20 cellular contexts compared by ENCODE assay signal in the genomic region with DNA sequence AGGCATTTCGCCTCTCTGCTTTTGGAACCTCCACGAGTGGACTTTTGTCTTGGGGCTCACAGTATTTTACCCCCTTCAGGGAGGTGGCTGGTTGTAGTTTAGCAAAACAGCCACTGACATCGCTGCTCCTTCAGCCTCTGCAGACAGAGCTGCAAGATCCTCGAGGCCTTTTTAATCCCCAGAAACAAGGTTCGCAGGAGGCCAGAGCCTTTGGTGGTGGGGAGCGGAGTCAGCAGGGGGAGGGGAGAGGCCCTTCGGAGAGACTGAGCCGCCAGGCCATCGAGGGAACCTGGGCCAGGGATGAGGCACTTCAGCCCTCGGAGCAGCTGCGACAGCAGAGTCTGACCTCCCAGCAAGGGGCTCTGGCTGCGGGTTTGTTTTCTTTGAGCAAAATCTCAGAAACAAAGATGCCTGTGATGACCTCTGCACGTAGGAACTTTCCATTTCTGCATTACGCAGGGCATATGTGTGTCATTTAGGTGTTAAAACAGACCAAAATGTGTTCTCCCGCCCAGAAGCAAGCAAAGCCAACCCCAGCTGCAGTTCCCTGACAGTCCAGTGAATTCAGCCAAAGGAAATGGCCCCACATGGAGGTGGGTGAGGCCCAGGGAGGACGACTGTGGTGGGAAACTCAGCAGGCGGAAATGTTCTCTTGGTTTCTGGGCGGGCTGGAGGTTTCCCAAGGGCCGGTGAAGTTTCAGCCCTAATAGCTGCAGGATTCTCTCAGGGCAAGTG.
A peak's percentile ranks its signal among the peaks of the same experiment; 100 is the strongest.
DNase-seq lines count a peak whose midpoint lies in the region; ATAC-seq and TF ChIP-seq lines count a peak whose summit lies in the region.
"Had no signal": no experiment of that assay in that cellular context is flagged by ENCODE, and none has a peak within 500 bp of the region (broad histone marks: within the 10 kb centered on the region; RNA-seq: fewer than 3 reads in every experiment).

No MANE protein-coding gene starts in this region.

- WGBS in heart right ventricle, 2 donors = 55 to 61% methylated on average over 19 of the region's 19 CpGs
- WGBS in aorta, 2 donors = 85 to 89% methylated on average over 19 of the region's 19 CpGs

- H3K4me1 ChIP-seq in heart right ventricle = peaks cover 0 to 26% (median 5%) of the 10 kb centered on the region in 9 donors
- H3K4me1 ChIP-seq in aorta (ENCODE audit: control insufficient read depth in 1 of 2, insufficient read depth in 2 of 2, low read length in 2 of 2) = no peaks in the 10 kb centered on the region
- H3K4me1 ChIP-seq: transverse colon had no signal

- H3K36me3 ChIP-seq in heart right ventricle (no peaks in the 10 kb centered on the region), aorta (ENCODE audit: control insufficient read depth in 1 of 2, insufficient read depth in 2 of 2, low read length in 1 of 2) (no peaks in the 10 kb centered on the region)
- H3K36me3 ChIP-seq: transverse colon had no signal

- H3K4me3 ChIP-seq in astrocyte of the cerebellum (ENCODE audit: low read depth, low read length) (no peak overlapping the region), heart right ventricle (no peak overlapping the region), aorta (ENCODE audit: low read length in 2 of 2) (no peak overlapping the region)
- H3K4me3 ChIP-seq: skin epidermis, transverse colon had no signal

- intact Hi-C loops in heart right ventricle (cut with DNase I) (no loop called here), aorta (cut with DNase I) (no loop called here)

- H3K27ac ChIP-seq in heart right ventricle (peak overlapping the region in 1 of 10 donors; percentile 39), aorta (ENCODE audit: low read depth in 1 of 2, low read length in 2 of 2) (no peak overlapping the region)
- H3K27ac ChIP-seq: RWPE1, skin epidermis, transverse colon had no signal

- in situ Hi-C loops in astrocyte of the cerebellum (cut with HindIII; ENCODE audit: low sequenced_read_pairs) = no loop called here

- TF ChIP-seq CTCF in astrocyte of the cerebellum (IDR thresholded peaks at IDR 0.05; ENCODE audit: low read depth, low read length, missing control alignments) = no peak
- TF ChIP-seq CTCF in heart right ventricle (IDR thresholded peaks at IDR 0.05) = no peak

- peak; percentile 84 for DNase-seq in Daoy (ENCODE audit: low read depth)
- peak; percentile 52 for DNase-seq in astrocyte of the cerebellum (ENCODE audit: low read depth)
- DNase-seq in heart right ventricle = peak in 1 of 2 donors; percentile 70
- DNase-seq in putamen (ENCODE audit: low spot score) = peak; percentile 16
- DNase-seq in stimulated activated CD4-positive, alpha-beta T cell treated with anti-CD3 and anti-CD28 coated beads, Interleukin-2, amount 100 ng/mL, for 48 hours = no peak
- DNase-seq in OCI-M1 (lab: John Stamatoyannopoulos, UW) = no peak
- DNase-seq in aorta = no peak
- DNase-seq: activated CD4-positive, alpha-beta T cell treated with anti-CD3 and anti-CD28 coated beads for 4 hours; activated naive CD4-positive, alpha-beta T cell treated with anti-CD3 and anti-CD28 coated beads, Interleukin-2, amount 50 U/mL, for 16 hours; anterior cingulate cortex; COR-L47; endodermal cell; NCI-H1105; NCI-H2081; NCI-H446; stimulated activated CD4-positive, alpha-beta T cell treated with anti-CD3 and anti-CD28 coated beads, Interleukin-4, amount 100 ng/mL, for 1 hour; transverse colon had no signal

- H3K9me3 ChIP-seq in heart right ventricle (no peaks in the 10 kb centered on the region), aorta (ENCODE audit: control insufficient read depth, low read length) (no peaks in the 10 kb centered on the region)
- H3K9me3 ChIP-seq: transverse colon had no signal

- peaks cover 0 to 16% (median 0%) of the 10 kb centered on the region in 7 donors for H3K27me3 ChIP-seq in heart right ventricle
- no peaks in the 10 kb centered on the region for H3K27me3 ChIP-seq in aorta (ENCODE audit: control insufficient read depth in 1 of 2, insufficient read depth in 2 of 2, low read length in 1 of 2)
- H3K27me3 ChIP-seq: transverse colon had no signal

- peak in 7 of 8 donors; percentile 45 to 87 (median 73) for ATAC-seq in heart right ventricle
- no peak for ATAC-seq in aorta (ENCODE audit: low FRiP score)
- no peak for ATAC-seq in GM18861 (IDR thresholded peaks at IDR 0.05; ENCODE audit: unreplicated experiment)

Comparison
In these comparisons a context has a peak if more than half of its experiments do, and no peak if none do; other contexts are left out.
1. DNase-seq: peak in Daoy (single experiment), astrocyte of the cerebellum (single experiment) and putamen (single experiment); none in stimulated activated CD4-positive, alpha-beta T cell treated with anti-CD3 and anti-CD28 coated beads, Interleukin-2, amount 100 ng/mL, for 48 hours (0 of 2), OCI-M1 (single experiment) and aorta (0 of 2).
2. ATAC-seq: peak in heart right ventricle (7 of 8); none in aorta (single experiment) and GM18861 (single experiment).